30 cellular contexts compared by ENCODE assay signal in genomic region chr1:84642776-84643175, GRCh38.
"Had no signal": no experiment of that assay in that cellular context is flagged by ENCODE, and none has a peak within 500 bp of the region (broad histone marks: within the 10 kb centered on the region; RNA-seq: fewer than 3 reads in every experiment).

No MANE protein-coding gene starts in this region.

- H3K9me3 ChIP-seq: esophagus squamous epithelium, gastroesophageal sphincter, heart right ventricle had no signal

- FAIRE-seq: astrocyte, bronchial epithelial cell, colon, TTC549 had no signal

- H3K36me3 ChIP-seq: brain microvascular endothelial cell had no signal

- H3K27ac ChIP-seq: brain microvascular endothelial cell, esophagus squamous epithelium, gastroesophageal sphincter, heart right ventricle, VCaP had no signal

- DNase-seq: activated CD4-positive, alpha-beta memory T cell treated with anti-CD3 and anti-CD28 coated beads, Interleukin-2, amount 10 ng/mL, durations not matched to agents 7 days and 5 days; activated CD4-positive, alpha-beta T cell treated with anti-CD3 and anti-CD28 coated beads for 1 hour; activated CD4-positive, alpha-beta T cell treated with anti-CD3 and anti-CD28 coated beads for 4 hours; activated CD4-positive, alpha-beta T cell treated with anti-CD3 and anti-CD28 coated beads, Interleukin-2, amount 10 ng/mL, durations not matched to agents 7 days and 5 days; activated CD4-positive, alpha-beta T cell treated with anti-CD3 and anti-CD28 coated beads, Interleukin-2, amount 50 U/mL, for 4 hours; activated effector memory CD4-positive, alpha-beta T cell treated with Interleukin-2 at 50 U/mL for 16 hours; activated gamma-delta T cell treated with Interleukin-2 at 50 U/mL for 16 hours; activated naive CD4-positive, alpha-beta T cell treated with anti-CD3 and anti-CD28 coated beads, Interleukin-2, amount 50 U/mL, for 16 hours; activated naive CD4-positive, alpha-beta T cell treated with Interleukin-2 at 50 U/mL for 16 hours; activated T-cell treated with anti-CD3 and anti-CD28 coated beads, Interleukin-2, amount 50 U/mL, for 4 hours; amniotic stem cell; brain microvascular endothelial cell; cortex of kidney; dermis blood vessel endothelial cell; effector CD4-positive, alpha-beta T cell; effector memory CD8-positive, alpha-beta T cell; esophagus squamous epithelium; foreskin melanocyte; heart right ventricle; T-helper 1 cell; T-helper 17 cell; T1000 had no signal

- H3K4me3 ChIP-seq: esophagus squamous epithelium, gastroesophageal sphincter, heart right ventricle had no signal

- H3K4me1 ChIP-seq: esophagus squamous epithelium, gastroesophageal sphincter had no signal

- H3K27me3 ChIP-seq: brain microvascular endothelial cell, esophagus squamous epithelium, gastroesophageal sphincter, heart right ventricle had no signal

- ATAC-seq: activated T-cell treated with anti-CD3 and anti-CD28 coated beads, Interleukin-2, amount 50 U/mL, for 4 hours; activated T-helper 17 cell treated with anti-CD3 and anti-CD28 coated beads, Interleukin-2, amount 50 U/mL, for 72 hours; effector memory CD8-positive, alpha-beta T cell; gastroesophageal sphincter; T-helper 17 cell; WTC11 had no signal
